Comparison of ENCODE assay signal across 16 cellular contexts in genomic region chr1:52474807-52475206, GRCh38.
"Had no signal": no experiment of that assay in that cellular context is flagged by ENCODE, and none has a peak within 500 bp of the region (broad histone marks: within the 10 kb centered on the region; RNA-seq: fewer than 3 reads in every experiment).

No MANE protein-coding gene starts in this region.

- H3K27me3 ChIP-seq: hepatocyte had no signal

- H3K4me2 ChIP-seq: hepatocyte had no signal

- DNase-seq: activated CD4-positive, alpha-beta T cell treated with anti-CD3 and anti-CD28 coated beads, Interleukin-2, amount 50 U/mL, for 1 hour; activated CD8-positive, alpha-beta memory T cell treated with anti-CD3 and anti-CD28 coated beads for 24 hours; activated CD8-positive, alpha-beta memory T cell treated with anti-CD3 and anti-CD28 coated beads, Interleukin-2, amount 50 U/mL, for 48 hours; activated gamma-delta T cell treated with Interleukin-2 at 50 U/mL for 16 hours; amniotic stem cell; effector memory CD8-positive, alpha-beta T cell; islet precursor cell; occipital lobe; stimulated activated CD4-positive, alpha-beta T cell treated with anti-CD3 and anti-CD28 coated beads, Interleukin-12 subunit alpha, Interleukin-12 subunit beta, amount 100 ng/mL, for 4 hours; stimulated activated CD4-positive, alpha-beta T cell treated with anti-CD3 and anti-CD28 coated beads, Interleukin-1b, Interleukin-23, amount 100 ng/mL, for 48 hours; stimulated activated CD8-positive, alpha-beta memory T cell treated with anti-CD3 and anti-CD28 coated beads, Interleukin-4, amount 100 ng/mL, for 48 hours; stimulated activated naive CD4-positive, alpha-beta T cell; T1000 had no signal

- H3K27ac Mint-ChIP-seq: activated naive CD4-positive, alpha-beta T cell treated with anti-CD3 and anti-CD28 coated beads, Interleukin-2, amount 50 U/mL, for 72 hours; effector memory CD8-positive, alpha-beta T cell had no signal

- H3K4me3 Mint-ChIP-seq: effector memory CD8-positive, alpha-beta T cell had no signal

- H3K27ac ChIP-seq: hepatocyte had no signal

- H2AFZ ChIP-seq: hepatocyte had no signal

- H3K4me3 ChIP-seq: hepatocyte had no signal

- ATAC-seq: activated CD4-positive, CD25-positive, alpha-beta regulatory T cell treated with anti-CD3 and anti-CD28 coated beads, Interleukin-2, amount 50 U/mL, for 24 hours; activated naive CD4-positive, alpha-beta T cell treated with anti-CD3 and anti-CD28 coated beads, Interleukin-2, amount 50 U/mL, for 72 hours; effector memory CD8-positive, alpha-beta T cell had no signal

- H3K27me3 Mint-ChIP-seq: effector memory CD8-positive, alpha-beta T cell had no signal

- H3K9me3 Mint-ChIP-seq: activated naive CD4-positive, alpha-beta T cell treated with anti-CD3 and anti-CD28 coated beads, Interleukin-2, amount 50 U/mL, for 72 hours; effector memory CD8-positive, alpha-beta T cell had no signal
